ENCODE assay signal across 8 cellular contexts in the genomic region with DNA sequence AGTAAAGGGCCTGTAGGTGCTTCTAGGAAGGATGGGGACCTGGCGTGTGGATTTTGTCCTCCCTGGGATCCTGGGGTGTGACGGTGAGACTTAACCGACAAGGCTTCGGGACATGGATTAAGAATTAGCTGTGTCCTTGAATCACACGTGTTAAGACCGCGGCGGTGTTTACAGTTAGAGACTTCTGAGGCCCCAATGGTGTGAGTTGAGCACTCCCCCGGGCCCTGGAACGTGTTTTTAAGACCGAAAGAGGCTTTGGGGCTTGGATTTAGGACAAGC. TPM values are rescaled to one million over a fixed set of nuclear protein-coding genes. Genes with fewer than 3 reads are reported as not detected.
DNase-seq lines count a peak whose midpoint lies in the region; ATAC-seq and TF ChIP-seq lines count a peak whose summit lies in the region.

No MANE protein-coding gene starts in this region.

- H3K27me3 ChIP-seq in SK-N-SH (ENCODE audit: insufficient read depth) = no peaks in the 10 kb centered on the region
- peaks cover 32% of the 10 kb centered on the region for H3K27me3 ChIP-seq in iPS-20b (ENCODE audit: insufficient read depth, low read length)

- TF ChIP-seq EP300 in SK-N-SH (IDR thresholded peaks at IDR 0.05; ENCODE audit: borderline replicate concordance in 1 of 2, low read depth in 1 of 2, low read length in 1 of 2) = no peak

- H3K9me2 ChIP-seq in SK-N-SH = no peaks in the 10 kb centered on the region

- peak overlapping the region; percentile 90 for H2AFZ ChIP-seq in SK-N-SH (ENCODE audit: low read depth)

- peaks cover 3% of the 10 kb centered on the region for H3F3A ChIP-seq in SK-N-SH (replicated peaks; ENCODE audit: insufficient read depth)

- H3K9me3 ChIP-seq in SK-N-SH (no peaks in the 10 kb centered on the region), iPS-20b (ENCODE audit: insufficient read depth, low read depth, low read length) (no peaks in the 10 kb centered on the region)

- WGBS in SK-N-SH (ENCODE audit: low lambda C conversion rate) = 35% methylated on average over 11 of the region's 11 CpGs

- CTCF ChIA-PET in SK-N-SH (lab: Yijun Ruan, JAX) = interaction anchor here (0.9 to 2.4 kb wide), 7 partner anchors 16 to 135 kb away, joined by 3 to 9 read pairs (median 3); a partner anchor contains a TSS

- peak overlapping the region; percentile 61 for H3K27ac Mint-ChIP-seq in activated T-helper 17 cell treated with anti-CD3 and anti-CD28 coated beads, Interleukin-2, amount 50 U/mL, for 72 hours
- peak overlapping the region; percentile 91 for H3K27ac Mint-ChIP-seq in stimulated activated naive B cell treated with anti-CD40 and anti-IgM and Interleukin-4, amounts not matched to agents 10 μg/mL and 1 μg/mL and 100 μg/mL, for 72 hours

- H4K20me1 ChIP-seq in SK-N-SH (ENCODE audit: insufficient read depth) = no peaks in the 10 kb centered on the region; the same call in 1 of the 2 replicates

- peak overlapping the region; percentile 84 for H3K4me3 Mint-ChIP-seq in activated T-helper 17 cell treated with anti-CD3 and anti-CD28 coated beads, Interleukin-2, amount 50 U/mL, for 72 hours
- H3K4me3 Mint-ChIP-seq in stimulated activated naive B cell treated with anti-CD40 and anti-IgM and Interleukin-4, amounts not matched to agents 10 μg/mL and 1 μg/mL and 100 μg/mL, for 72 hours = peak overlapping the region; percentile 93 to 95

- H3K36me3 Mint-ChIP-seq in activated T-helper 17 cell treated with anti-CD3 and anti-CD28 coated beads, Interleukin-2, amount 50 U/mL, for 72 hours (ENCODE audit: low read depth) = no peaks in the 10 kb centered on the region
- H3K36me3 Mint-ChIP-seq in stimulated activated naive B cell treated with anti-CD40 and anti-IgM and Interleukin-4, amounts not matched to agents 10 μg/mL and 1 μg/mL and 100 μg/mL, for 72 hours = no peaks in the 10 kb centered on the region

- no peak for TF ChIP-seq CTCF in SK-N-SH (IDR thresholded peaks at IDR 0.05)

- H3K4me1 ChIP-seq in SK-N-SH (ENCODE audit: control insufficient read depth in 1 of 2, insufficient read depth in 2 of 2, low read depth in 1 of 2, low read length in 1 of 2) (peaks cover 11 to 17% of the 10 kb centered on the region in 2 experiments; a peak in 3 of 4 replicates), iPS-20b (ENCODE audit: insufficient read depth, low read length) (peaks cover 10% of the 10 kb centered on the region; the same call in 1 of the 2 replicates)

- H3K36me3 ChIP-seq in SK-N-SH (replicated peaks in 1 of 2; ENCODE audit: control insufficient read depth in 1 of 2, insufficient read depth in 2 of 2, low read length in 1 of 2) (no peaks in the 10 kb centered on the region), iPS-20b (ENCODE audit: insufficient read depth, low read depth, low read length) (no peaks in the 10 kb centered on the region)

- ATAC-seq in SK-N-SH treated with all-trans-retinoic acid at 6 μM for 48 hours = no peak
- no peak for ATAC-seq in activated T-helper 17 cell treated with anti-CD3 and anti-CD28 coated beads, Interleukin-2, amount 50 U/mL, for 72 hours (replicated peaks)
- peak; percentile 1 to 4 for ATAC-seq in stimulated activated naive B cell treated with anti-CD40 and anti-IgM and Interleukin-4, amounts not matched to agents 10 μg/mL and 1 μg/mL and 100 μg/mL, for 72 hours (replicated peaks)
- no peak for ATAC-seq in GM19324 (IDR thresholded peaks at IDR 0.05; ENCODE audit: low FRiP score, unreplicated experiment)
- ATAC-seq in HG02840 (IDR thresholded peaks at IDR 0.05; ENCODE audit: low FRiP score, unreplicated experiment) = no peak

- H3K9ac ChIP-seq in SK-N-SH = peak overlapping the region; percentile 70; the same call in 1 of the 2 replicates
- peak overlapping the region; percentile 60; the same call in 1 of the 2 replicates for H3K9ac ChIP-seq in iPS-20b (ENCODE audit: low read depth, low read length)

- H3K4me3 ChIP-seq in SK-N-SH (ENCODE audit: low read depth in 2 of 2, low read length in 1 of 2) = peak overlapping the region; percentile 64 to 67
- H3K4me3 ChIP-seq in iPS-20b (ENCODE audit: low read length) = peak overlapping the region; percentile 92

- POLR2A ChIA-PET in SK-N-SH (lab: Yijun Ruan, JAX) = interaction anchor here (0.5 to 0.9 kb wide), 2 partner anchors 42 to 46 kb away, joined by 3 to 4 read pairs; a partner anchor contains a TSS

- H3K9me3 Mint-ChIP-seq in activated T-helper 17 cell treated with anti-CD3 and anti-CD28 coated beads, Interleukin-2, amount 50 U/mL, for 72 hours = no peaks in the 10 kb centered on the region
- no peaks in the 10 kb centered on the region for H3K9me3 Mint-ChIP-seq in stimulated activated naive B cell treated with anti-CD40 and anti-IgM and Interleukin-4, amounts not matched to agents 10 μg/mL and 1 μg/mL and 100 μg/mL, for 72 hours

- H3K27me3 Mint-ChIP-seq in activated T-helper 17 cell treated with anti-CD3 and anti-CD28 coated beads, Interleukin-2, amount 50 U/mL, for 72 hours = no peaks in the 10 kb centered on the region
- H3K27me3 Mint-ChIP-seq in stimulated activated naive B cell treated with anti-CD40 and anti-IgM and Interleukin-4, amounts not matched to agents 10 μg/mL and 1 μg/mL and 100 μg/mL, for 72 hours = peaks cover 4 to 7% of the 10 kb centered on the region in 2 donors

- no peak for TF ChIP-seq RAD21 in SK-N-SH (IDR thresholded peaks at IDR 0.05; ENCODE audit: low read length)

- H3K4me2 ChIP-seq in SK-N-SH = peak overlapping the region; percentile 93

- DNase-seq in SK-N-SH (no peak), islet precursor cell (no peak)
- no peak for DNase-seq in stimulated activated naive B cell treated with anti-CD40 and anti-IgM and Interleukin-4, amounts not matched to agents 10 μg/mL and 1 μg/mL and 100 μg/mL, for 72 hours

- peaks cover 31% of the 10 kb centered on the region for H3K79me2 ChIP-seq in SK-N-SH (ENCODE audit: insufficient read depth)

- H3K27ac ChIP-seq in SK-N-SH (ENCODE audit: low read depth in 2 of 2, low read length in 1 of 2) (peak overlapping the region; percentile 65 to 72; a peak in 3 of 4 replicates), iPS-20b (ENCODE audit: low read length) (no peak overlapping the region)

- peaks cover 10% of the 10 kb centered on the region for H3K4me1 Mint-ChIP-seq in activated T-helper 17 cell treated with anti-CD3 and anti-CD28 coated beads, Interleukin-2, amount 50 U/mL, for 72 hours
- peaks cover 31 to 49% of the 10 kb centered on the region in 2 donors for H3K4me1 Mint-ChIP-seq in stimulated activated naive B cell treated with anti-CD40 and anti-IgM and Interleukin-4, amounts not matched to agents 10 μg/mL and 1 μg/mL and 100 μg/mL, for 72 hours

TF ChIP-seq in SK-N-SH, 30 proteins besides CTCF, POLR2A, EP300 and RAD21:
- no peak for TF ChIP-seq RFX5 (IDR thresholded peaks at IDR 0.05; ENCODE audit: low read length)
- TF ChIP-seq, protein P1, sequence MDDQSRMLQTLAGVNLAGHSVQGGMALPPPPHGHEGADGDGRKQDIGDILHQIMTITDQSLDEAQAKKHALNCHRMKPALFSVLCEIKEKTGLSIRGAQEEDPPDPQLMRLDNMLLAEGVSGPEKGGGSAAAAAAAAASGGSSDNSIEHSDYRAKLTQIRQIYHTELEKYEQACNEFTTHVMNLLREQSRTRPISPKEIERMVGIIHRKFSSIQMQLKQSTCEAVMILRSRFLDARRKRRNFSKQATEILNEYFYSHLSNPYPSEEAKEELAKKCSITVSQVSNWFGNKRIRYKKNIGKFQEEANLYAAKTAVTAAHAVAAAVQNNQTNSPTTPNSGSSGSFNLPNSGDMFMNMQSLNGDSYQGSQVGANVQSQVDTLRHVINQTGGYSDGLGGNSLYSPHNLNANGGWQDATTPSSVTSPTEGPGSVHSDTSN (IDR thresholded peaks at IDR 0.05) = no peak

TF ChIP-seq in SK-N-SH treated with all-trans-retinoic acid at 6 μM for 48 hours, 23 proteins besides CTCF, POLR2A, EP300 and RAD21 (continues in another document):
- TF ChIP-seq, protein P2, sequence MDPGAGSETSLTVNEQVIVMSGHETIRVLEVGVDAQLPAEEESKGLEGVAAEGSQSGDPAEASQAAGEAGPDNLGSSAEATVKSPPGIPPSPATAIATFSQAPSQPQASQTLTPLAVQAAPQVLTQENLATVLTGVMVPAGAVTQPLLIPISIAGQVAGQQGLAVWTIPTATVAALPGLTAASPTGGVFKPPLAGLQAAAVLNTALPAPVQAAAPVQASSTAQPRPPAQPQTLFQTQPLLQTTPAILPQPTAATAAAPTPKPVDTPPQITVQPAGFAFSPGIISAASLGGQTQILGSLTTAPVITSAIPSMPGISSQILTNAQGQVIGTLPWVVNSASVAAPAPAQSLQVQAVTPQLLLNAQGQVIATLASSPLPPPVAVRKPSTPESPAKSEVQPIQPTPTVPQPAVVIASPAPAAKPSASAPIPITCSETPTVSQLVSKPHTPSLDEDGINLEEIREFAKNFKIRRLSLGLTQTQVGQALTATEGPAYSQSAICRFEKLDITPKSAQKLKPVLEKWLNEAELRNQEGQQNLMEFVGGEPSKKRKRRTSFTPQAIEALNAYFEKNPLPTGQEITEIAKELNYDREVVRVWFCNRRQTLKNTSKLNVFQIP (CRISPR knock-in tag; IDR thresholded peaks at IDR 0.05; ENCODE audit: borderline replicate concordance, low read depth) = no peak
- TF ChIP-seq ZNF70 (CRISPR knock-in tag; IDR thresholded peaks at IDR 0.05) (no peak), BACH2 (CRISPR knock-in tag; IDR thresholded peaks at IDR 0.05; ENCODE audit: borderline replicate concordance) (no peak)

RNA-seq across cellular contexts. Expression of a gene that starts 1.3 kb away (rescaled TPM):
- polyA plus RNA-seq in SK-N-SH (2012; rRNA removed) = 15.0 and 16.8 TPM in 2 replicates
- polyA plus RNA-seq in SK-N-SH (2012; cell fraction: cytosol; rRNA removed) = 4.7 and 8.1 TPM in 2 replicates
- polyA plus RNA-seq in SK-N-SH (2012; cell fraction: nucleus; rRNA removed) = 57.5 and 73.2 TPM in 2 replicates
- total RNA-seq in activated T-helper 17 cell treated with anti-CD3 and anti-CD28 coated beads, Interleukin-2, amount 50 U/mL, for 72 hours = 1 to 10 TPM; 3.8 to 6.7 TPM

RNA-seq across cellular contexts. Expression of a gene that starts 8.3 kb away (rescaled TPM):
- not detected in 2 replicates for polyA plus RNA-seq in SK-N-SH (2012; rRNA removed)
- not detected in 2 replicates for polyA plus RNA-seq in SK-N-SH (2012; cell fraction: cytosol; rRNA removed)
- not detected in 2 replicates for polyA plus RNA-seq in SK-N-SH (2012; cell fraction: nucleus; rRNA removed)
- not detected for total RNA-seq in activated T-helper 17 cell treated with anti-CD3 and anti-CD28 coated beads, Interleukin-2, amount 50 U/mL, for 72 hours

RNA-seq across cellular contexts. Expression of a gene that starts 20.6 kb away (rescaled TPM):
- 0.41 and 0.62 TPM in 2 replicates for polyA plus RNA-seq in SK-N-SH (2012; rRNA removed)
- 0.22 and 0.30 TPM in 2 replicates for polyA plus RNA-seq in SK-N-SH (2012; cell fraction: cytosol; rRNA removed)
- polyA plus RNA-seq in SK-N-SH (2012; cell fraction: nucleus; rRNA removed) = 0.56 and 0.60 TPM in 2 replicates
- not detected for total RNA-seq in activated T-helper 17 cell treated with anti-CD3 and anti-CD28 coated beads, Interleukin-2, amount 50 U/mL, for 72 hours

RNA-seq across cellular contexts. Expression of a gene that starts 42.4 kb away (rescaled TPM):
- polyA plus RNA-seq in SK-N-SH (2012; rRNA removed) = 59.9 and 73.3 TPM in 2 replicates
- 28.3 and 43.7 TPM in 2 replicates for polyA plus RNA-seq in SK-N-SH (2012; cell fraction: cytosol; rRNA removed)
- 75.1 and 114 TPM in 2 replicates for polyA plus RNA-seq in SK-N-SH (2012; cell fraction: nucleus; rRNA removed)
- 10 to 100 TPM; 49.0 to 61.8 TPM for total RNA-seq in activated T-helper 17 cell treated with anti-CD3 and anti-CD28 coated beads, Interleukin-2, amount 50 U/mL, for 72 hours

RNA-seq across cellular contexts. Expression of a gene that starts 49.2 kb away (rescaled TPM):
- 63.0 and 63.9 TPM in 2 replicates for polyA plus RNA-seq in SK-N-SH (2012; rRNA removed)
- 24.9 and 43.9 TPM in 2 replicates for polyA plus RNA-seq in SK-N-SH (2012; cell fraction: cytosol; rRNA removed)
- polyA plus RNA-seq in SK-N-SH (2012; cell fraction: nucleus; rRNA removed) = 80.2 and 102 TPM in 2 replicates
- 10 to 100 TPM; 42.6 to 48.9 TPM for total RNA-seq in activated T-helper 17 cell treated with anti-CD3 and anti-CD28 coated beads, Interleukin-2, amount 50 U/mL, for 72 hours

Comparison
In these comparisons a context has a peak if more than half of its experiments do, and no peak if none do; other contexts are left out.
1. ATAC-seq: peak in stimulated activated naive B cell treated with anti-CD40 and anti-IgM and Interleukin-4, amounts not matched to agents 10 μg/mL and 1 μg/mL and 100 μg/mL, for 72 hours (2 of 2); none in SK-N-SH treated with all-trans-retinoic acid at 6 μM for 48 hours (single experiment), activated T-helper 17 cell treated with anti-CD3 and anti-CD28 coated beads, Interleukin-2, amount 50 U/mL, for 72 hours (single experiment), GM19324 (single experiment) and HG02840 (single experiment).